8 cellular contexts compared by ENCODE assay signal in genomic region chr6:28136585-28137457, GRCh38. TPM values are rescaled to one million over a fixed set of nuclear protein-coding genes. Genes with fewer than 3 reads are reported as not detected.
DNase-seq lines count a peak whose midpoint lies in the region; ATAC-seq and TF ChIP-seq lines count a peak whose summit lies in the region.

No MANE protein-coding gene starts in this region.

- H3F3A ChIP-seq in smooth muscle cell (ENCODE audit: low read depth) = peaks cover 7% of the 10 kb centered on the region

- H3K4me3 Mint-ChIP-seq in WTC11 (peak overlapping the region; percentile 95), immature natural killer cell (peak overlapping the region; percentile 93 to 99 (median 96))

- peaks cover 62% of the 10 kb centered on the region for H3K79me2 ChIP-seq in smooth muscle cell (ENCODE audit: low read depth)

- H3K4me1 Mint-ChIP-seq in WTC11 (peaks cover 21% of the 10 kb centered on the region), immature natural killer cell (peaks cover 60 to 83% of the 10 kb centered on the region in 2 donors)

- no peaks in the 10 kb centered on the region for H3K9me3 ChIP-seq in A673 (ENCODE audit: low read depth, low read length, poor library complexity, severe bottlenecking)
- no peaks in the 10 kb centered on the region for H3K9me3 ChIP-seq in smooth muscle cell (replicated peaks; ENCODE audit: low read depth)

- no peaks in the 10 kb centered on the region for H4K20me1 ChIP-seq in smooth muscle cell (ENCODE audit: low read depth)

- intact Hi-C loops in A673 (cut with micrococcal nuclease; ENCODE audit: unreplicated experiment) = loop anchor here (2.0 to 10.0 kb wide), 4 partner anchors 118 to 448 kb away; partner anchors contain the start of genes NKAPL, ZKSCAN4 and ZSCAN31

- H3K9me3 Mint-ChIP-seq in WTC11 (no peaks in the 10 kb centered on the region), immature natural killer cell (no peaks in the 10 kb centered on the region)

- H2AFZ ChIP-seq in smooth muscle cell (ENCODE audit: low read depth) = peak overlapping the region; percentile 97

- H3K36me3 ChIP-seq in A673 (ENCODE audit: insufficient read depth, low read length, poor library complexity, severe bottlenecking) (peaks cover 9% of the 10 kb centered on the region), smooth muscle cell (ENCODE audit: low read depth) (no peaks in the 10 kb centered on the region)

- H3K27me3 Mint-ChIP-seq in WTC11 (ENCODE audit: low read depth) (peaks cover 34% of the 10 kb centered on the region), immature natural killer cell (ENCODE audit: low read depth in 3 of 3) (peaks cover 4 to 14% (median 7%) of the 10 kb centered on the region in 3 donors)

- H3K27ac Mint-ChIP-seq in WTC11 (peak overlapping the region; percentile 92), immature natural killer cell (peak overlapping the region; percentile 97 to 100 (median 99))

- H3K4me1 ChIP-seq in A673 (ENCODE audit: insufficient read depth, low read length, poor library complexity, severe bottlenecking) = peaks cover 18% of the 10 kb centered on the region
- H3K4me1 ChIP-seq in smooth muscle cell (ENCODE audit: low read depth) = peaks cover 19% of the 10 kb centered on the region

- H3K27ac ChIP-seq in A673 (ENCODE audit: low read depth, low read length, poor library complexity, severe bottlenecking) (peak overlapping the region; percentile 93), smooth muscle cell (ENCODE audit: low read depth) (peak overlapping the region; percentile 89)

- H3K36me3 Mint-ChIP-seq in WTC11 (no peaks in the 10 kb centered on the region; the same call in 1 of the 2 replicates), immature natural killer cell (peaks cover 0 to 4% (median 0%) of the 10 kb centered on the region in 3 donors)

- ATAC-seq in GM18867 (IDR thresholded peaks at IDR 0.05; ENCODE audit: unreplicated experiment) (peak; percentile 64), HG03108 (IDR thresholded peaks at IDR 0.05; ENCODE audit: unreplicated experiment) (peak; percentile 49), WTC11 (peak; percentile 75)

- POLR2A ChIA-PET in A673 (lab: Charles Lee; ENCODE audit: low non-redundant PET) (interaction anchor here (0.7 kb wide), 2 partner anchors 18 to 116 kb away, joined by 3 to 16 read pairs; partner anchors contain the start of gene ZKSCAN4), WTC11 (lab: Charles Lee) (interaction anchor here (0.8 to 1.3 kb wide), 6 partner anchors 12 to 246 kb away, joined by 3 to 12 read pairs (median 3); partner anchors contain the start of genes ZKSCAN4 and ZSCAN16)

- no TSS peak for BruUV-seq in A673 (replicated peaks; lab: Mats Ljungman, UMichigan)

- WGBS in smooth muscle cell (ENCODE audit: low lambda C conversion rate) = under 1% methylated on average over 57 of the region's 57 CpGs

- DNase-seq in A673 (ENCODE audit: low spot score) = peak; percentile 96
- peak; percentile 89 for DNase-seq in NCI-H2196 treated with DMSO at 0.1 percent for 48 hours (lab: John Stamatoyannopoulos, UW; ENCODE audit: unreplicated experiment)
- peak; percentile 86 for DNase-seq in WTC11 (ENCODE audit: low spot score)
- peak; percentile 98 for DNase-seq in cardiac fibroblast (ENCODE audit: low read depth in 2 of 2)
- peak; percentile 78 to 83 (median 82) for DNase-seq in immature natural killer cell
- DNase-seq in smooth muscle cell (lab: John Stamatoyannopoulos, UW; ENCODE audit: unreplicated experiment) = peak; percentile 46

- H3K4me3 ChIP-seq in A673 (ENCODE audit: low read depth, low read length, poor library complexity, severe bottlenecking) = peak overlapping the region; percentile 64
- H3K4me3 ChIP-seq in cardiac fibroblast (replicated peaks in 1 of 2; ENCODE audit: low read depth in 2 of 2, low read length in 2 of 2) = peak overlapping the region; percentile 60 to 79
- peak overlapping the region; percentile 90 for H3K4me3 ChIP-seq in smooth muscle cell

- peak overlapping the region; percentile 95 for H3K4me2 ChIP-seq in smooth muscle cell

- H3K27me3 ChIP-seq in A673 (replicated peaks; ENCODE audit: insufficient read depth, low read depth, low read length, poor library complexity) (no peaks in the 10 kb centered on the region), smooth muscle cell (ENCODE audit: low read depth) (no peaks in the 10 kb centered on the region)

- TF ChIP-seq CTCF in A673 (conservative IDR thresholded peaks at IDR 0.05; ENCODE audit: low read depth, low read length) = no peak
- TF ChIP-seq CTCF in WTC11 (IDR thresholded peaks at IDR 0.05) = no peak
- no peak for TF ChIP-seq CTCF in cardiac fibroblast (IDR thresholded peaks at IDR 0.05; ENCODE audit: low read depth, low read length)
- no peak for TF ChIP-seq CTCF in smooth muscle cell (IDR thresholded peaks at IDR 0.05; ENCODE audit: borderline replicate concordance, insufficient read depth, poor library complexity, severe bottlenecking)

- CTCF ChIA-PET in A673 (lab: Charles Lee) (interaction anchor here (1.1 kb wide), 1 partner anchor 219 kb away, joined by 5 read pairs; no protein-coding TSS in a partner anchor), WTC11 (lab: Charles Lee) (interaction anchor here (2.0 to 2.3 kb wide), 2 partner anchors 32 to 219 kb away, joined by 7 to 15 read pairs; no protein-coding TSS in a partner anchor)

- H3K9ac ChIP-seq in smooth muscle cell (ENCODE audit: low read depth) = peak overlapping the region; percentile 96

TF ChIP-seq in WTC11, 78 proteins besides CTCF, POLR2A, EP300 and RAD21:
- TF ChIP-seq MAX (CRISPR knock-in tag; IDR thresholded peaks at IDR 0.05) (peak; percentile 26), ETV6 (CRISPR knock-in tag; IDR thresholded peaks at IDR 0.05) (peak; percentile 60; the same call in 1 of the 2 replicates), ZNF138 (CRISPR knock-in tag; conservative IDR thresholded peaks at IDR 0.05) (no peak), CREM (CRISPR knock-in tag; IDR thresholded peaks at IDR 0.05) (no peak), MYBL2 (CRISPR knock-in tag; IDR thresholded peaks at IDR 0.05) (peak; percentile 97), GABPB1 (CRISPR knock-in tag; IDR thresholded peaks at IDR 0.05) (peak; percentile 84), MXD4 (CRISPR knock-in tag; IDR thresholded peaks at IDR 0.05; ENCODE audit: borderline replicate concordance) (no peak), FOXK1 (CRISPR knock-in tag; IDR thresholded peaks at IDR 0.05) (peak; percentile 70; the same call in 1 of the 2 replicates), FOXP4 (CRISPR knock-in tag; IDR thresholded peaks at IDR 0.05) (peak; percentile 45; the same call in 1 of the 2 replicates), SP1 (CRISPR knock-in tag; conservative IDR thresholded peaks at IDR 0.05) (peak; percentile 72), ERG (CRISPR knock-in tag; IDR thresholded peaks at IDR 0.05) (no peak), NFYB (CRISPR knock-in tag; conservative IDR thresholded peaks at IDR 0.05; ENCODE audit: low read depth) (no peak), E2F5 (CRISPR knock-in tag; IDR thresholded peaks at IDR 0.05) (peak; percentile 62; the same call in 1 of the 2 replicates)

RNA-seq across cellular contexts. Expression of gene ZKSCAN8, which starts 4.9 kb away (rescaled TPM):
- total RNA-seq in A673 (2021) (29.4 and 29.8 TPM in 2 replicates), WTC11 (2021) (21.7 to 22.9 TPM (median 22.7 TPM) in 3 replicates), smooth muscle cell (19.9 and 23.0 TPM in 2 replicates)
- polyA plus RNA-seq in immature natural killer cell (1 to 10 TPM in 1 of 3 donors, under 1 TPM in 2; 0.22 to 1.8 (median 0.44) TPM), smooth muscle cell (4.1 and 5.5 TPM in 2 replicates)

RNA-seq across cellular contexts. Expression of gene ZSCAN16, which starts 12.4 kb away (rescaled TPM):
- total RNA-seq in A673 (2021) = 8.0 and 9.0 TPM in 2 replicates
- 5.7 to 7.3 TPM (median 7.1 TPM) in 3 replicates for total RNA-seq in WTC11 (2021)
- polyA plus RNA-seq in immature natural killer cell = 10 to 100 TPM in 1 of 3 donors, 1 to 10 TPM in 2; 5.8 to 15.6 (median 9.3) TPM
- total RNA-seq in smooth muscle cell = 0.81 and 1.1 TPM in 2 replicates
- polyA plus RNA-seq in smooth muscle cell = 0.86 and 3.5 TPM in 2 replicates

RNA-seq across cellular contexts. Expression of gene ZNF165, which starts 56.5 kb away (rescaled TPM):
- total RNA-seq in A673 (2021) = 0.58 and 0.85 TPM in 2 replicates
- 8.0 to 9.4 TPM (median 9.2 TPM) in 3 replicates for total RNA-seq in WTC11 (2021)
- under 1 TPM in 2 of 3 donors, not detected in 1; 0.35 to 0.39 TPM for polyA plus RNA-seq in immature natural killer cell
- total RNA-seq in smooth muscle cell = 0.49 and 0.72 TPM in 2 replicates
- 0.29 and 0.46 TPM in 2 replicates for polyA plus RNA-seq in smooth muscle cell

Comparison
In these comparisons a context has a peak if more than half of its experiments do, and no peak if none do; other contexts are left out.
1. Peak in every context shown above with its lines: DNase-seq, ATAC-seq, H3K4me3 ChIP-seq and H3K27ac ChIP-seq.
2. DNase-seq: peak in every context shown above with its lines; median percentile 98 in cardiac fibroblast; 96 in A673; 89 in NCI-H2196 treated with DMSO at 0.1 percent for 48 hours; 86 in WTC11; 82 in immature natural killer cell; 46 in smooth muscle cell.